28 cellular contexts compared by ENCODE assay signal in genomic region chr3:173700336-173700735, GRCh38.
"Had no signal": no experiment of that assay in that cellular context is flagged by ENCODE, and none has a peak within 500 bp of the region (broad histone marks: within the 10 kb centered on the region; RNA-seq: fewer than 3 reads in every experiment).

No MANE protein-coding gene starts in this region.

- H3K36me3 Mint-ChIP-seq: natural killer cell treated with Interleukin-12 subunit alpha and Interleukin-12 subunit beta and Interleukin-15 and Interleukin-18, amount 100 ng/mL, for 72 hours; stimulated activated effector memory CD8-positive, alpha-beta T cell treated with anti-CD3 and anti-CD28 coated beads, Interleukin-12 subunit alpha, Interleukin-12 subunit beta, amount 100 ng/mL, for 72 hours; stimulated activated naive B cell treated with anti-CD40 and anti-IgM and Interleukin-4, amounts not matched to agents 10 μg/mL and 1 μg/mL and 100 μg/mL, for 72 hours had no signal

- H3K4me1 ChIP-seq: parathyroid adenoma, psoas muscle, right lobe of liver, sigmoid colon, stomach, thyroid gland, upper lobe of left lung, vagina had no signal

- H3K27me3 Mint-ChIP-seq: natural killer cell treated with Interleukin-12 subunit alpha and Interleukin-12 subunit beta and Interleukin-15 and Interleukin-18, amount 100 ng/mL, for 72 hours; progenitor cell of endocrine pancreas; stimulated activated naive B cell treated with anti-CD40 and anti-IgM and Interleukin-4, amounts not matched to agents 10 μg/mL and 1 μg/mL and 100 μg/mL, for 72 hours; stimulated activated naive CD8-positive, alpha-beta T cell treated with anti-CD3 and anti-CD28 coated beads, Interleukin-15, Interleukin-2, amounts not matched to agents 100 ng/mL and 50 ng/mL, for 24 hours had no signal

- H2AFZ ChIP-seq: parathyroid adenoma had no signal

- H3K27ac Mint-ChIP-seq: natural killer cell treated with Interleukin-12 subunit alpha and Interleukin-12 subunit beta and Interleukin-15 and Interleukin-18, amount 100 ng/mL, for 72 hours; nephron progenitor cell; stimulated activated effector memory CD8-positive, alpha-beta T cell treated with anti-CD3 and anti-CD28 coated beads, Interleukin-12 subunit alpha, Interleukin-12 subunit beta, amount 100 ng/mL, for 72 hours; stimulated activated naive B cell treated with anti-CD40 and anti-IgM and Interleukin-4, amounts not matched to agents 10 μg/mL and 1 μg/mL and 100 μg/mL, for 72 hours; stimulated activated naive CD8-positive, alpha-beta T cell treated with anti-CD3 and anti-CD28 coated beads, Interleukin-15, Interleukin-2, amounts not matched to agents 100 ng/mL and 50 ng/mL, for 24 hours had no signal

- H3K27ac ChIP-seq: ovary, parathyroid adenoma, psoas muscle, right lobe of liver, sigmoid colon, stomach, thoracic aorta, thyroid gland, tibial nerve, upper lobe of left lung, vagina had no signal

- DNase-seq: nephron progenitor cell; occipital lobe; ovary; posterior cingulate gyrus; psoas muscle; right cardiac atrium; right lobe of liver; sigmoid colon; small intestine; stimulated activated CD4-positive, alpha-beta T cell treated with anti-CD3 and anti-CD28 coated beads, Interleukin-15, amount 100 ng/mL, for 24 hours; stimulated activated CD4-positive, alpha-beta T cell treated with anti-CD3 and anti-CD28 coated beads, Interleukin-2, amount 100 ng/mL, for 24 hours; stimulated activated CD4-positive, alpha-beta T cell treated with anti-CD3 and anti-CD28 coated beads, Interleukin-2, amount 100 ng/mL, for 48 hours; stimulated activated CD4-positive, alpha-beta T cell treated with anti-CD3 and anti-CD28 coated beads, Interleukin-4, amount 100 ng/mL, for 24 hours; stimulated activated naive B cell treated with anti-CD40 and anti-IgM and Interleukin-4, amounts not matched to agents 10 μg/mL and 1 μg/mL and 100 μg/mL, for 72 hours; stimulated activated naive CD4-positive, alpha-beta T cell treated with Interleukin-2 at 50 U/mL for 16 hours; stomach; thyroid gland; trophoblast cell; upper lobe of left lung had no signal

- H3K27me3 ChIP-seq: ovary, right lobe of liver, sigmoid colon, stomach, thyroid gland, tibial nerve, upper lobe of left lung, vagina had no signal

- H3K4me1 Mint-ChIP-seq: nephron progenitor cell; stimulated activated effector memory CD8-positive, alpha-beta T cell treated with anti-CD3 and anti-CD28 coated beads, Interleukin-12 subunit alpha, Interleukin-12 subunit beta, amount 100 ng/mL, for 72 hours; stimulated activated naive B cell treated with anti-CD40 and anti-IgM and Interleukin-4, amounts not matched to agents 10 μg/mL and 1 μg/mL and 100 μg/mL, for 72 hours had no signal

- H3K79me2 ChIP-seq: parathyroid adenoma had no signal

- H3K36me3 ChIP-seq: ovary, right lobe of liver, sigmoid colon, stomach, thoracic aorta, thyroid gland, tibial nerve, upper lobe of left lung, vagina had no signal

- H3K9me3 ChIP-seq: ovary, right lobe of liver, thyroid gland, upper lobe of left lung, vagina had no signal

- H3K9me3 Mint-ChIP-seq: neural crest cell; stimulated activated naive CD8-positive, alpha-beta T cell treated with anti-CD3 and anti-CD28 coated beads, Interleukin-15, Interleukin-2, amounts not matched to agents 100 ng/mL and 50 ng/mL, for 24 hours had no signal

- H3K9ac ChIP-seq: parathyroid adenoma had no signal

- ATAC-seq: natural killer cell treated with Interleukin-12 subunit alpha and Interleukin-12 subunit beta and Interleukin-15 and Interleukin-18, amount 100 ng/mL, for 72 hours; psoas muscle; right cardiac atrium; right lobe of liver; stimulated activated effector memory CD8-positive, alpha-beta T cell treated with anti-CD3 and anti-CD28 coated beads, Interleukin-12 subunit alpha, Interleukin-12 subunit beta, amount 100 ng/mL, for 72 hours; stimulated activated naive B cell treated with anti-CD40 and anti-IgM and Interleukin-4, amounts not matched to agents 10 μg/mL and 1 μg/mL and 100 μg/mL, for 72 hours had no signal

- H3K4me3 Mint-ChIP-seq: natural killer cell treated with Interleukin-12 subunit alpha and Interleukin-12 subunit beta and Interleukin-15 and Interleukin-18, amount 100 ng/mL, for 72 hours; nephron progenitor cell; neural crest cell; stimulated activated effector memory CD8-positive, alpha-beta T cell treated with anti-CD3 and anti-CD28 coated beads, Interleukin-12 subunit alpha, Interleukin-12 subunit beta, amount 100 ng/mL, for 72 hours; stimulated activated naive B cell treated with anti-CD40 and anti-IgM and Interleukin-4, amounts not matched to agents 10 μg/mL and 1 μg/mL and 100 μg/mL, for 72 hours; stimulated activated naive CD8-positive, alpha-beta T cell treated with anti-CD3 and anti-CD28 coated beads, Interleukin-15, Interleukin-2, amounts not matched to agents 100 ng/mL and 50 ng/mL, for 24 hours had no signal

- H3K4me3 ChIP-seq: ovary, psoas muscle, right lobe of liver, sigmoid colon, stomach, thoracic aorta, thyroid gland, tibial nerve, upper lobe of left lung, vagina had no signal
